ENCODE assay signal across 16 cellular contexts in the genomic region with DNA sequence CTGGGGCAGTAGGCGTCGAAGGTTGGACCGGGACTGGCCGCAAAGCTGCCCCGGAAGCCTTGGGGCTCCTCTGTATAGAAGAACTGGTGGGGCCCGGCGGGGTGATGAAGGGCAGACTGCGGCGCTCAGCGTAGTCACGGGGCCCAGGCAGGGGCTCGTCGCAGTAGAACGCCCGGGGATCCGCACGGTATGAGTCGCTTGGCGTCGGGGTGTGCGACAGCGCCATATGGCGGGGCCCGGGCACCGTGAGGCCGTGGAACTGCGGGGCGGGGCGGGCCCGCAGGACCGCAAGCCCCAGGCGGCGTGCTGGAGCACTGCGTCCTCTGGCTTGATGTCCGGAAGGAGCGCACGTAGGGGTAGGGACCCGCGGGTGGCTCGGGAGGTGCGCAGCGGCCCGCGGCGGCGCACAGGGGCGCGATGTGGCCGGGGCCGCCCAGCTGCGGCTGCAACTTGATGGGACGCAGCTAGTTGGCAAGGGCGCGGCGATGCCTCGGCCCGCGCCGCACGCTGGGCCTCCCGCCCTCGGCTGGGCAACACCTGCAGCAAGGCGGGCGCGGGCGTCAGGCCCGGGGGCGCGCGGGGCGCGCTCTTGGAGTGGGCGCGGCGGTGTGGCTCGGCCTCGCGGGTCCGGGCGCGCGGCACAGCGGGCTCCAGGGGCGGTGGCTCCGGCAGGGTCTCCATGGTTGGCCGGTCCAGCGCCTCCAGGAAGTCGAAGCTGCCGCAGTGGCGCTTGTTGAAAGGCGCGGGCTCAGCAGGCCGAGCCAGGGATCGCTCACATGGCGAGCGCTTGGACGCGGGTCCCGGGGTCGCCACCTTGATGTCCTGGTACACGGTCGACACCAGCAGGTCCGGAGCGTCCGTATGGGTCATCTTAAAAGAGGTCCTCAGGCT.
"Had no signal": no experiment of that assay in that cellular context is flagged by ENCODE, and none has a peak within 500 bp of the region (broad histone marks: within the 10 kb centered on the region; RNA-seq: fewer than 3 reads in every experiment).

No MANE protein-coding gene starts in this region.

- H3K4me3 ChIP-seq: heart left ventricle, right lobe of liver, thyroid gland, vagina had no signal

- DNase-seq: activated CD4-positive, alpha-beta T cell treated with anti-CD3 and anti-CD28 coated beads, Interleukin-2, amount 50 U/mL, for 48 hours; activated CD4-positive, CD25-positive, alpha-beta regulatory T cell treated with anti-CD3 and anti-CD28 coated beads, Interleukin-2, amount 50 U/mL, for 72 hours; activated gamma-delta T cell; activated T-cell treated with anti-CD3 and anti-CD28 coated beads, Interleukin-2, amount 50 U/mL, for 4 hours; caudate nucleus; cortex of kidney; effector CD4-positive, alpha-beta T cell; foreskin keratinocyte; heart left ventricle; left ventricle myocardium superior; nucleus accumbens; stimulated activated CD4-positive, alpha-beta T cell treated with anti-CD3 and anti-CD28 coated beads, Interleukin-1b, Interleukin-23, amount 100 ng/mL, for 48 hours had no signal

- H3K36me3 ChIP-seq: heart left ventricle, right lobe of liver, thyroid gland, vagina had no signal

- H3K27me3 ChIP-seq: foreskin keratinocyte, right lobe of liver, thyroid gland, vagina had no signal

- H3K27ac ChIP-seq: foreskin keratinocyte, heart left ventricle, right lobe of liver, thyroid gland, vagina had no signal

- ATAC-seq: foreskin keratinocyte; left ventricle myocardium superior; natural killer cell treated with Interleukin-12 subunit alpha and Interleukin-12 subunit beta and Interleukin-15 and Interleukin-18, amount 100 ng/mL, for 72 hours had no signal

- H3K9me3 ChIP-seq: right lobe of liver, thyroid gland, vagina had no signal

- H3K4me1 ChIP-seq: foreskin keratinocyte, heart left ventricle, right lobe of liver, thyroid gland, vagina had no signal
